Comparison of ENCODE assay signal across 12 cellular contexts in the genomic region with DNA sequence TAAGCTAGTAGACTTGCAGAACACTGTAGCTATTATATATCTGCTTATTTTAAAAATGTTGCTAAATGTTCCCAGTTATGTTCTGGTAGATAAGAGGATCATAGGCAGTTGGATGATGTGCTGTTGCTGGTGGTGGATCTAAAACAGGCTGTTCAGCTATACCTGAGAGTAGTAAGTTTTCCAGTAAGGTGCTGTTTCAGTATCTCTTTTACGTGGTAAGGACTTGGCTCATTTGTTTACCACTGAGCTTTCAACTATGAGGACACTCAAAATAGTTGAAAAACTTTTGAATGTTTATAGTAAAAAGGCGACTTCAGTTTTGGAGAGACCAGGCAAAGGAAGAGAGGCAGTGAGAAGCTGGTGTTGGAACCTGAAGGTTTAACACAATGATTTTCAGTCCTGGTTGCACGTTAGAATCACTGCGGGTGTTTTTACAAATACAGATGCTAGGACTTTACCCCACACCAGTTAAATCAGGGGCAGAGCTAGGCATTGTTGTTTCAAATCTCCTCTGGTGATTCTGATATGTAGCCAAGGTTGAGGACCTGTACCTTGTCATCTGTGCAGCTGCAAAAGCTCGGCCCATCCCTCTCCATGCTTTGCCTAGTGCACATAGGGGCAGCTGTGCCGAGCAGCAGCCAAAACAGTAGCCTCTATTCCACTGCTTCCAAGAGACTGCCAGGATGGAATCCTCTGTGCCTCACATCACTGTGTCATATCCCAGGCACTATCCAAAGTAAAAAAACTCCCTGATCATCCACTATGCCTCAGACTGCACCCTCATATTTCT.
DNase-seq lines count a peak whose midpoint lies in the region; ATAC-seq, FAIRE-seq and TF ChIP-seq lines count a peak whose summit lies in the region.
"Had no signal": no experiment of that assay in that cellular context is flagged by ENCODE, and none has a peak within 500 bp of the region (broad histone marks: within the 10 kb centered on the region; RNA-seq: fewer than 3 reads in every experiment).

No MANE protein-coding gene starts in this region.

- H3K27me3 Mint-ChIP-seq in activated T-cell treated with anti-CD3 and anti-CD28 coated beads, Interleukin-2, amount 50 U/mL, for 72 hours (ENCODE audit: low read depth), result no peaks in the 10 kb centered on the region

- TF ChIP-seq CTCF in fibroblast of the aortic adventitia (IDR thresholded peaks at IDR 0.05; ENCODE audit: insufficient read depth, low read length), result no peak
- no peak for TF ChIP-seq CTCF in tibial nerve (IDR thresholded peaks at IDR 0.05)

- WGBS in tibial nerve, 2 donors, result 70 to 76% methylated on average over 6 of the region's 6 CpGs

- H3K27ac ChIP-seq in tibial nerve, result no peak overlapping the region
- H3K27ac ChIP-seq: C4-2B, VCaP had no signal

- DNase-seq in GM12892 (ENCODE audit: insufficient read length), result no peak
- peak; percentile 35 for DNase-seq in fibroblast of the aortic adventitia (ENCODE audit: low read depth)
- no peak for DNase-seq in COR-L47 (lab: John Stamatoyannopoulos, UW)
- DNase-seq in HEK293T (ENCODE audit: extremely low spot score), result no peak
- no peak for DNase-seq in tibial nerve (ENCODE audit: low spot score in 2 of 2)
- DNase-seq in activated T-cell treated with anti-CD3 and anti-CD28 coated beads, Interleukin-2, amount 50 U/mL, for 72 hours, result no peak
- DNase-seq: nephron progenitor cell had no signal

- no peak overlapping the region for H3K4me3 ChIP-seq in fibroblast of the aortic adventitia (ENCODE audit: low read depth, low read length)
- no peak overlapping the region for H3K4me3 ChIP-seq in tibial nerve

- CTCF ChIA-PET in HEK293T (lab: Yijun Ruan, JAX), result interaction anchor here (0.6 kb wide), 1 partner anchor 11 kb away, joined by 3 read pairs; no protein-coding TSS in a partner anchor

- H3K9me3 ChIP-seq in tibial nerve, result no peaks in the 10 kb centered on the region

- TF ChIP-seq POLR2A in GM12892 (IDR thresholded peaks at IDR 0.05; ENCODE audit: low read depth, low read length) (no peak), tibial nerve (IDR thresholded peaks at IDR 0.05) (no peak)

- FAIRE-seq in GM12892 (lab: Jason Lieb, UNC), result peak; percentile 82
- FAIRE-seq: H1 had no signal

- H3K9me3 Mint-ChIP-seq in activated T-cell treated with anti-CD3 and anti-CD28 coated beads, Interleukin-2, amount 50 U/mL, for 72 hours, result peaks cover 1% of the 10 kb centered on the region in 2 donors

- H3K27me3 ChIP-seq in tibial nerve, result no peaks in the 10 kb centered on the region

- peak; percentile 88 for ATAC-seq in GM21360 (IDR thresholded peaks at IDR 0.05; ENCODE audit: unreplicated experiment)
- ATAC-seq in HG03108 (IDR thresholded peaks at IDR 0.05; ENCODE audit: unreplicated experiment), result peak; percentile 88
- ATAC-seq in activated T-cell treated with anti-CD3 and anti-CD28 coated beads, Interleukin-2, amount 50 U/mL, for 72 hours (replicated peaks in 1 of 2), result no peak

- TF ChIP-seq EP300 in tibial nerve (IDR thresholded peaks at IDR 0.05), result no peak

- H3K4me1 Mint-ChIP-seq in activated T-cell treated with anti-CD3 and anti-CD28 coated beads, Interleukin-2, amount 50 U/mL, for 72 hours (ENCODE audit: low read depth), result no peaks in the 10 kb centered on the region

- H3K36me3 ChIP-seq in tibial nerve, result no peaks in the 10 kb centered on the region

- no peak overlapping the region for H3K4me3 Mint-ChIP-seq in activated T-cell treated with anti-CD3 and anti-CD28 coated beads, Interleukin-2, amount 50 U/mL, for 72 hours
- H3K4me3 Mint-ChIP-seq: nephron progenitor cell had no signal

- peaks cover 0 to 5% (median 2%) of the 10 kb centered on the region in 4 donors for H3K4me1 ChIP-seq in tibial nerve

- H3K36me3 Mint-ChIP-seq in activated T-cell treated with anti-CD3 and anti-CD28 coated beads, Interleukin-2, amount 50 U/mL, for 72 hours (ENCODE audit: insufficient read depth in 2 of 2), result no peaks in the 10 kb centered on the region

- H3K27ac Mint-ChIP-seq in activated T-cell treated with anti-CD3 and anti-CD28 coated beads, Interleukin-2, amount 50 U/mL, for 72 hours, result no peak overlapping the region
- H3K27ac Mint-ChIP-seq: nephron progenitor cell had no signal

- POLR2A ChIA-PET in HEK293T (lab: Yijun Ruan, JAX), result no interaction called here

TF ChIP-seq in HEK293T, 16 proteins besides CTCF, POLR2A, EP300 and RAD21:
- TF ChIP-seq ELF4 (IDR thresholded peaks at IDR 0.05) (no peak), ZNF384 (IDR thresholded peaks at IDR 0.05) (no peak), FOXM1 (IDR thresholded peaks at IDR 0.05; ENCODE audit: borderline replicate concordance) (no peak), HDGF (IDR thresholded peaks at IDR 0.05; ENCODE audit: borderline replicate concordance) (no peak), FOXK2 (IDR thresholded peaks at IDR 0.05) (no peak), FOXA1 (IDR thresholded peaks at IDR 0.05) (no peak), TARDBP (IDR thresholded peaks at IDR 0.05) (no peak), BHLHE40 (IDR thresholded peaks at IDR 0.05; ENCODE audit: borderline replicate concordance) (no peak), ARNT (IDR thresholded peaks at IDR 0.05) (no peak)
- TF ChIP-seq, protein P1, sequence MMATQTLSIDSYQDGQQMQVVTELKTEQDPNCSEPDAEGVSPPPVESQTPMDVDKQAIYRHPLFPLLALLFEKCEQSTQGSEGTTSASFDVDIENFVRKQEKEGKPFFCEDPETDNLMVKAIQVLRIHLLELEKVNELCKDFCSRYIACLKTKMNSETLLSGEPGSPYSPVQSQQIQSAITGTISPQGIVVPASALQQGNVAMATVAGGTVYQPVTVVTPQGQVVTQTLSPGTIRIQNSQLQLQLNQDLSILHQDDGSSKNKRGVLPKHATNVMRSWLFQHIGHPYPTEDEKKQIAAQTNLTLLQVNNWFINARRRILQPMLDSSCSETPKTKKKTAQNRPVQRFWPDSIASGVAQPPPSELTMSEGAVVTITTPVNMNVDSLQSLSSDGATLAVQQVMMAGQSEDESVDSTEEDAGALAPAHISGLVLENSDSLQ (IDR thresholded peaks at IDR 0.05), result no peak

Comparison
In these comparisons a context has a peak if more than half of its experiments do, and no peak if none do; other contexts are left out.
1. ATAC-seq: peak in GM21360 (single experiment) and HG03108 (single experiment); none in activated T-cell treated with anti-CD3 and anti-CD28 coated beads, Interleukin-2, amount 50 U/mL, for 72 hours (0 of 2).